In the genomic region with DNA sequence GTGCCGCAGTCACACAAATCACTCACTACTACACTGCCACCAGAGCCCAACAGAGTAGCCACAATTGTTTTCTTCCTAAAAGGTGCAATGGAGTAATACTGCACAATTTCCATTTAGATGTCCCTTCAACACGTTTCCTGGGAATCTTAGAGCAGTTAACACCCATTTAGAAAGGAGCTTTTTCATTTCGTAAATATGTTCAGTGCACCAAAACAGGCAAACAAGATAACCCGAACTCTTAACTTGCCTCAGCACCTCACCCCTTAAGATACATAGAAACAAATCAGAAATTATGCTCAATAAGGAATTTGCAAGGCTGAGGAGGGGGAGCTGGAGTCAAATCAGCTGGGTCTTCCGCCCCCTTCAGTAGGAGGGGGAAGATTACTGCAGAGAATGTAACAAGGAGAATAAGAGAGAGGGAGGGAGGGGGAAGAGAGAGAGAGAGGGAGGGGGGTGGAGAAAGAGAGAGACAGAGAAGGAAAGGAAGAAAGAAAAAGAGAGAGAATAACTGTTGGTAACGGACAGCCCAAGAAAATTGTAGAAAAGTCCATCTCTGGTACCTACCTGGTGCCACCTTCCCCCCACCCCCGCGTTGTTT, we compare ENCODE assay signal across 8 cellular contexts.
DNase-seq lines count a peak whose midpoint lies in the region; FAIRE-seq and TF ChIP-seq lines count a peak whose summit lies in the region.

No MANE protein-coding gene starts in this region.

- H3K4me2 ChIP-seq in BLaER1 (peak overlapping the region; percentile 94), Loucy (ENCODE audit: low read depth, low read length, poor library complexity, severe bottlenecking) (peak overlapping the region; percentile 84)

- TF ChIP-seq CTCF in Loucy (conservative IDR thresholded peaks at IDR 0.05; ENCODE audit: low read length) (peak; percentile 34), coronary artery (IDR thresholded peaks at IDR 0.05) (no peak)

- H2AFZ ChIP-seq in Loucy (ENCODE audit: low read length) = peak overlapping the region; percentile 92

- no peak for FAIRE-seq in RCC 7860 (lab: Jason Lieb, UNC)

- H3K36me3 ChIP-seq in BLaER1 = 0 out of 2 replicates have a peak, but pooled peaks cover 5% of the 10 kb centered on the region
- no peaks in the 10 kb centered on the region; the same call in 1 of the 2 replicates for H3K36me3 ChIP-seq in Loucy (ENCODE audit: insufficient read depth, low read length)
- H3K36me3 ChIP-seq in muscle layer of colon (ENCODE audit: insufficient read depth, low read length) = no peaks in the 10 kb centered on the region

- H3K9ac ChIP-seq in BLaER1 = peak overlapping the region; percentile 87
- peak overlapping the region; percentile 84 for H3K9ac ChIP-seq in Loucy (ENCODE audit: low read depth, low read length, poor library complexity, severe bottlenecking)
- peak overlapping the region; percentile 60 for H3K9ac ChIP-seq in muscle layer of colon (ENCODE audit: low read length)

- no peaks in the 10 kb centered on the region for H3F3A ChIP-seq in Loucy (ENCODE audit: low read depth)

- peak overlapping the region; percentile 74 for H3K4me3 ChIP-seq in BLaER1
- H3K4me3 ChIP-seq in Loucy (ENCODE audit: low read length, poor library complexity, severe bottlenecking) = peak overlapping the region; percentile 78
- peak overlapping the region; percentile 73 for H3K4me3 ChIP-seq in coronary artery
- H3K4me3 ChIP-seq in muscle layer of colon (ENCODE audit: low read depth in 1 of 2, low read length in 2 of 2) = peak overlapping the region; percentile 83 to 84

- no peak for DNase-seq in coronary artery (ENCODE audit: low spot score)
- DNase-seq in HuH-7.5 (ENCODE audit: low spot score) = no peak
- no peak for DNase-seq in RCC 7860 (ENCODE audit: low spot score)
- DNase-seq in globus pallidus (ENCODE audit: low spot score) = no peak
- DNase-seq in EL = no peak

- H4K20me1 ChIP-seq in BLaER1 (no peaks in the 10 kb centered on the region), Loucy (ENCODE audit: insufficient read depth, low read length, poor library complexity, severe bottlenecking) (no peaks in the 10 kb centered on the region)

- H3K79me2 ChIP-seq in Loucy (ENCODE audit: insufficient read depth, low read length) = no peaks in the 10 kb centered on the region

- H3K9me2 ChIP-seq in Loucy (replicated peaks; ENCODE audit: low read depth, low read length) = no peaks in the 10 kb centered on the region

- H3K27me3 ChIP-seq in BLaER1 = no peaks in the 10 kb centered on the region
- H3K27me3 ChIP-seq in Loucy (ENCODE audit: insufficient read depth, low read length, poor library complexity, severe bottlenecking) = no peaks in the 10 kb centered on the region
- no peaks in the 10 kb centered on the region for H3K27me3 ChIP-seq in muscle layer of colon (ENCODE audit: control insufficient read depth in 1 of 2, insufficient read depth in 2 of 2, low read length in 2 of 2)

- H3K27ac ChIP-seq in BLaER1 = peak overlapping the region; percentile 89
- H3K27ac ChIP-seq in coronary artery = peak overlapping the region; percentile 86 to 89
- H3K27ac ChIP-seq in muscle layer of colon (ENCODE audit: low read depth, low read length) = peak overlapping the region; percentile 85

- peaks cover 17% of the 10 kb centered on the region for H3K9me3 ChIP-seq in BLaER1
- peaks cover 8% of the 10 kb centered on the region; the same call in 1 of the 2 replicates for H3K9me3 ChIP-seq in Loucy (ENCODE audit: insufficient read depth, low read depth, low read length)
- H3K9me3 ChIP-seq in muscle layer of colon (ENCODE audit: low read length) = no peaks in the 10 kb centered on the region

- H3K4me1 ChIP-seq in BLaER1 = peaks cover 47% of the 10 kb centered on the region
- peaks cover 22% of the 10 kb centered on the region for H3K4me1 ChIP-seq in Loucy (ENCODE audit: insufficient read depth, low read length, poor library complexity, severe bottlenecking)
- H3K4me1 ChIP-seq in muscle layer of colon (ENCODE audit: insufficient read depth, low read length) = peaks cover 31% of the 10 kb centered on the region
